Comparison of ENCODE assay signal across 35 cellular contexts in the genomic region with DNA sequence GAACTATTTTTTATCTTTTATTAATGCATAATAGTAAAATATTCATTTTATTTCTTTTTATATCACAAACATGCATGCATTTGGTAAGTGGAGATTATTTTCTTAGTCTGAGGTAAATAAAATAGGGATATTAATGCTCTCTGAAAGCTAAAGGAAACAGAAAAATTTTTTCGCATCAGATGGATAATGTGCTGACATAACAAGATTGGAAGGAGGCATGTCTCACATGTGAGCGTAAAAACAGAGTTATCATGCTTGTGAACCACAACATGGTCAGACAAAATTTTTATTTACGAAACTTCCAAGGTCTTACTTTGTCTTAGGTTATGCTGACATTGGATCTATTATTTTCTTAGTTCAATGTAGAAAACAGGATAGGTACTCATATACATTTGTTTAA.
"Had no signal": no experiment of that assay in that cellular context is flagged by ENCODE, and none has a peak within 500 bp of the region (broad histone marks: within the 10 kb centered on the region; RNA-seq: fewer than 3 reads in every experiment).

No MANE protein-coding gene starts in this region.

- H3K36me3 ChIP-seq: MG63 had no signal

- H3K4me3 ChIP-seq: MG63 had no signal

- DNase-seq: Karpas-422, Kasumi-1, MG63, MM.1S, MV-4-11, NCI-H1048, NCI-H1092, NCI-H1092 treated with DMSO at 0.1 percent for 48 hours, NCI-H1105, NCI-H1105 treated with DMSO at 0.1 percent for 48 hours, NCI-H1417, NCI-H1417 treated with DMSO at 0.1 percent for 48 hours, NCI-H1436, NCI-H1436 treated with DMSO at 0.1 percent for 48 hours, NCI-H146, NCI-H1694, NCI-H1694 treated with DMSO at 0.1 percent for 48 hours, NCI-H187, NCI-H187 treated with DMSO at 0.1 percent for 48 hours, NCI-H1930, NCI-H2029, NCI-H2029 treated with DMSO at 0.1 percent for 48 hours, NCI-H2081, NCI-H2081 treated with DMSO at 0.1 percent for 48 hours, NCI-H2107, NCI-H2171, NCI-H2171 treated with DMSO at 0.1 percent for 48 hours, NCI-H2227 treated with DMSO at 0.1 percent for 48 hours, NCI-H226, NCI-H345, NCI-H446, NCI-H446 treated with DMSO at 0.1 percent for 48 hours, NCI-H510A, NCI-H510A treated with DMSO at 0.1 percent for 48 hours, NCI-H524 had no signal

- H3K9me3 ChIP-seq: MG63 had no signal
